Comparison of ENCODE assay signal across 1 cellular context in genomic region chr2:178221556-178221955, GRCh38.
TF ChIP-seq lines count a peak whose summit lies in the region.

No MANE protein-coding gene starts in this region.

TF ChIP-seq in H1, 55 proteins besides CTCF, POLR2A, EP300 and RAD21:
- TF ChIP-seq YY1 (IDR thresholded peaks at IDR 0.05; ENCODE audit: low read depth, low read length) (no peak), KDM5A (IDR thresholded peaks at IDR 0.05; ENCODE audit: low read length) (no peak), NRF1 (IDR thresholded peaks at IDR 0.05; ENCODE audit: low read depth, low read length) (no peak), CHD1 (IDR thresholded peaks at IDR 0.05; ENCODE audit: low read depth, low read length) (no peak), TEAD4 (IDR thresholded peaks at IDR 0.05; ENCODE audit: low read depth, low read length) (no peak), EGR1 (IDR thresholded peaks at IDR 0.05; ENCODE audit: borderline replicate concordance, low read depth, low read length) (no peak), SP2 (IDR thresholded peaks at IDR 0.05; ENCODE audit: low read length) (no peak), ATF3 (IDR thresholded peaks at IDR 0.05; ENCODE audit: insufficient read depth, low read depth, low read length) (no peak), KDM4A (IDR thresholded peaks at IDR 0.05; ENCODE audit: low read depth, low read length, severe bottlenecking) (no peak), POLR2AphosphoS5 (IDR thresholded peaks at IDR 0.05; ENCODE audit: low read depth, low read length) (no peak), POU5F1 (IDR thresholded peaks at IDR 0.05; ENCODE audit: low read depth, low read length) (no peak), E2F6 (IDR thresholded peaks at IDR 0.05) (no peak), EZH2 (IDR thresholded peaks at IDR 0.05; ENCODE audit: low read depth, low read length, severe bottlenecking) (no peak), CBX5 (IDR thresholded peaks at IDR 0.05; ENCODE audit: low read depth, low read length) (no peak), BACH1 (IDR thresholded peaks at IDR 0.05; ENCODE audit: low read length) (no peak), CHD7 (IDR thresholded peaks at IDR 0.05; ENCODE audit: insufficient replicate concordance, low read length) (no peak), SUZ12 (IDR thresholded peaks at IDR 0.05; ENCODE audit: low read length) (no peak), KDM1A (IDR thresholded peaks at IDR 0.05; ENCODE audit: borderline replicate concordance, low read length) (no peak)
